ENCODE assay signal across 25 cellular contexts in the genomic region with DNA sequence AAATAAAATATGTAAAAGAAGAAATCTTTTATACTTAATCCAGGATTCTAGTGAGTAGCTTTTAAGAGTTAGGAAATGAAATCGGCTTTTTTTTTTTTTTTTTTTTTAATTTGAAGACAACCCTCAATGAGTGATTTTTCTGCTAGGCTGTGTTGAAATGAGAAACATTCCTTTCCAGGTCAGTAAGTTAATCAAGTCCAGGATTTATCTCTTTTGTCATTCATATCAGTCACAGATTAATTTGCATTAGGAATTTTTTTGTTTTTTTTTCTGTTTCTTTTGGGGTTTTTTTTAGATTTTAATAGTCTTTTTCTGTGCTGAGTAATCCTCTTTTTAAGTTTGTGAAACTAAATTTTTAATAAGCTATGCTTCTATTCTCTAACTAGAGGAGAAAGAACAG.
"Had no signal": no experiment of that assay in that cellular context is flagged by ENCODE, and none has a peak within 500 bp of the region (broad histone marks: within the 10 kb centered on the region; RNA-seq: fewer than 3 reads in every experiment).

No MANE protein-coding gene starts in this region.

- ATAC-seq: effector memory CD8-positive, alpha-beta T cell; left cardiac atrium; naive thymus-derived CD4-positive, alpha-beta T cell; sciatic nerve; stimulated activated memory B cell treated with anti-CD40 and anti-IgM and Interleukin-4, amounts not matched to agents 10 μg/mL and 1 μg/mL and 100 μg/mL, for 72 hours; upper lobe of right lung had no signal

- H3K9me3 Mint-ChIP-seq: stimulated activated naive CD8-positive, alpha-beta T cell treated with anti-CD3 and anti-CD28 coated beads, Interleukin-15, Interleukin-2, amounts not matched to agents 100 ng/mL and 50 ng/mL, for 24 hours had no signal

- H3K4me1 ChIP-seq: esophagus squamous epithelium, left ventricle myocardium inferior, spleen, upper lobe of right lung, vagina had no signal

- H3K27me3 ChIP-seq: esophagus squamous epithelium, ovary, spleen, tibial artery, upper lobe of right lung, vagina had no signal

- H3K27me3 Mint-ChIP-seq: dendritic cell treated with granulocyte-macrophage colony-stimulating factor and Interleukin-4, amounts not matched to agents 40 ng/mL and 50 ng/mL, for 4 days; effector memory CD8-positive, alpha-beta T cell; naive thymus-derived CD4-positive, alpha-beta T cell; progenitor cell of endocrine pancreas; stimulated activated memory B cell treated with anti-CD40 and anti-IgM and Interleukin-4, amounts not matched to agents 10 μg/mL and 1 μg/mL and 100 μg/mL, for 72 hours; stimulated activated naive CD8-positive, alpha-beta T cell treated with anti-CD3 and anti-CD28 coated beads, Interleukin-15, Interleukin-2, amounts not matched to agents 100 ng/mL and 50 ng/mL, for 24 hours had no signal

- H3K36me3 ChIP-seq: esophagus squamous epithelium, left ventricle myocardium inferior, ovary, spleen, tibial artery, upper lobe of right lung, vagina had no signal

- H3K27ac Mint-ChIP-seq: dendritic cell treated with granulocyte-macrophage colony-stimulating factor and Interleukin-4, amounts not matched to agents 40 ng/mL and 50 ng/mL, for 4 days; effector memory CD8-positive, alpha-beta T cell; immature natural killer cell; naive thymus-derived CD4-positive, alpha-beta T cell; nephron progenitor cell; progenitor cell of endocrine pancreas; stimulated activated memory B cell treated with anti-CD40 and anti-IgM and Interleukin-4, amounts not matched to agents 10 μg/mL and 1 μg/mL and 100 μg/mL, for 72 hours; stimulated activated naive CD8-positive, alpha-beta T cell treated with anti-CD3 and anti-CD28 coated beads, Interleukin-15, Interleukin-2, amounts not matched to agents 100 ng/mL and 50 ng/mL, for 24 hours had no signal

- H3K4me1 Mint-ChIP-seq: immature natural killer cell; naive thymus-derived CD4-positive, alpha-beta T cell; nephron progenitor cell; stimulated activated memory B cell treated with anti-CD40 and anti-IgM and Interleukin-4, amounts not matched to agents 10 μg/mL and 1 μg/mL and 100 μg/mL, for 72 hours had no signal

- FAIRE-seq: colon had no signal

- H3K9me3 ChIP-seq: esophagus squamous epithelium, left ventricle myocardium inferior, ovary, spleen, tibial artery, upper lobe of right lung, vagina had no signal

- H3K4me3 Mint-ChIP-seq: dendritic cell treated with granulocyte-macrophage colony-stimulating factor and Interleukin-4, amounts not matched to agents 40 ng/mL and 50 ng/mL, for 4 days; effector memory CD8-positive, alpha-beta T cell; immature natural killer cell; naive thymus-derived CD4-positive, alpha-beta T cell; nephron progenitor cell; stimulated activated memory B cell treated with anti-CD40 and anti-IgM and Interleukin-4, amounts not matched to agents 10 μg/mL and 1 μg/mL and 100 μg/mL, for 72 hours; stimulated activated naive CD8-positive, alpha-beta T cell treated with anti-CD3 and anti-CD28 coated beads, Interleukin-15, Interleukin-2, amounts not matched to agents 100 ng/mL and 50 ng/mL, for 24 hours had no signal

- H3K36me3 Mint-ChIP-seq: immature natural killer cell; naive thymus-derived CD4-positive, alpha-beta T cell; stimulated activated memory B cell treated with anti-CD40 and anti-IgM and Interleukin-4, amounts not matched to agents 10 μg/mL and 1 μg/mL and 100 μg/mL, for 72 hours had no signal

- H3K27ac ChIP-seq: esophagus squamous epithelium, left ventricle myocardium inferior, ovary, spleen, tibial artery, upper lobe of right lung, vagina had no signal

- H3K4me3 ChIP-seq: esophagus squamous epithelium, left ventricle myocardium inferior, ovary, spleen, tibial artery, upper lobe of right lung, vagina had no signal

- DNase-seq: effector memory CD8-positive, alpha-beta T cell; esophagus squamous epithelium; foreskin fibroblast; immature natural killer cell; kidney; left cardiac atrium; left ventricle myocardium inferior; mesendoderm; naive thymus-derived CD4-positive, alpha-beta T cell; nephron progenitor cell; nucleus accumbens; ovary; spleen; stimulated activated CD4-positive, alpha-beta T cell treated with anti-CD3 and anti-CD28 coated beads, Interleukin-15, amount 100 ng/mL, for 24 hours; stimulated activated CD4-positive, alpha-beta T cell treated with anti-CD3 and anti-CD28 coated beads, Interleukin-1b, Interleukin-23, amount 100 ng/mL, for 48 hours; stimulated activated CD4-positive, alpha-beta T cell treated with anti-CD3 and anti-CD28 coated beads, Interleukin-4, amount 100 ng/mL, for 24 hours; tibial artery; upper lobe of right lung had no signal
